In the genomic region with DNA sequence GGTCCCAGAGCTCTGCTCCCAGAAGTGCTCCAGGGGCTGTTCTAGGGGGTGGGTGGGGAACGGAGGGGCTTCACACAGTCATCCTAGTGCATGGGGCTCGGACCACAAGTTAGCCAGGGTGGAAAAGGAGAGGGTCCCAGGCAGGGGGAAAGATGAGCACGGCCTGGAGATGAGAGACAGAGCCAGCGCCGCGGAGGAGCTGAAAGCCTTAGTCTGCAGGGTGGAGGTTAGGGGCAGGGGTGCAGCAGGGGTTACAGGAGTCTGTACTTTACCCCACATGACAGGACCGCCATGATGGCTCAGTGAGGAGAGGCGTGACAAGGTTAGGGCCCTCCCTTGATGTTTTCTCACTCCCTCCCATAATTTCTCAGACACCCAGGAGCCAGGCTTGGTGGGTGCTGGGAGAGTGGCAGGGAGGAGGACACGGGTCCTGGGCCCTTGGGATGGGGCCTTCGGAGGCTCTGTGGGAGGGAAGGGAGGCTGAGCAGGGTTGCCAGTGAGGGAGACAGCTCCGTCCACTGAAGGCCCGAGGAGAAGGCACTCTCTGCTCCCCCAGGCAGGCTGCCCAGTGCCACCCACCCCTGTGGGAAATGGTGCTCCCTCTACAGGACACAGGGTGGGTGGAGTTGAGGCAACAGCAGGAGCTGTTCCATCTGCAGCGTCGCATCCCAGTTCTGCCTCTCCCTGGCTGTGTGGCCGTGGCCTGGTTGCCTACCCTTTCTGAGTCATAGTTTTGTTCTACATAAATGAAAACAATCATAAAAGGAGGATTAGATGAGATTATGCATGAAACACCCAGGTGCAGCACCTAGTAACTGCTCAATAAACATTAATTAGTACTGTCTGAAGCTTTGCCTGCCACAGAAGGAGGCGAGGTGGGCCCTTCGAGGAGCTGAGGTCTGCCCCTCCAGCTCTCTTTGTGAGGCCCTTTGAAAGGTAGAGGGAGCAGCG, we compare ENCODE assay signal across 18 cellular contexts.
DNase-seq lines count a peak whose midpoint lies in the region; TF ChIP-seq lines count a peak whose summit lies in the region.
"Had no signal": no experiment of that assay in that cellular context is flagged by ENCODE, and none has a peak within 500 bp of the region (broad histone marks: within the 10 kb centered on the region; RNA-seq: fewer than 3 reads in every experiment).

No MANE protein-coding gene starts in this region.

- H3F3A ChIP-seq in SK-N-SH (replicated peaks; ENCODE audit: insufficient read depth) = no peaks in the 10 kb centered on the region

- no peaks in the 10 kb centered on the region for H3K9me2 ChIP-seq in SK-N-SH
- no peaks in the 10 kb centered on the region for H3K9me2 ChIP-seq in hepatocyte (replicated peaks; ENCODE audit: insufficient read depth)

- no peaks in the 10 kb centered on the region for H3K9me3 ChIP-seq in SK-N-SH
- H3K9me3 ChIP-seq in hepatocyte (ENCODE audit: low read depth) = no peaks in the 10 kb centered on the region
- H3K9me3 ChIP-seq: ascending aorta, heart left ventricle, lower lobe of right lung, SJCRH30 had no signal

- H3K4me2 ChIP-seq in SK-N-SH (no peak overlapping the region), hepatocyte (no peak overlapping the region)

- TF ChIP-seq CTCF in 22Rv1 (IDR thresholded peaks at IDR 0.05) = peak; percentile 19; the same call in 1 of the 2 replicates
- TF ChIP-seq CTCF in SK-N-SH (IDR thresholded peaks at IDR 0.05) = peak; percentile 30
- TF ChIP-seq CTCF in hepatocyte (IDR thresholded peaks at IDR 0.05; ENCODE audit: poor library complexity) = peak; percentile 20
- TF ChIP-seq CTCF in GM13977 (IDR thresholded peaks at IDR 0.05; ENCODE audit: extremely low read depth, insufficient read depth, missing control alignments) = no peak

- no peak overlapping the region for H3K4me3 ChIP-seq in SK-N-SH (ENCODE audit: low read depth in 2 of 2, low read length in 1 of 2)
- H3K4me3 ChIP-seq in hepatocyte = no peak overlapping the region
- H3K4me3 ChIP-seq: ascending aorta, heart left ventricle, lower lobe of right lung, SJCRH30 had no signal

- H2AFZ ChIP-seq in SK-N-SH (ENCODE audit: low read depth) (0 out of 2 replicates have a peak overlapping the region, but pooled peaks have one; percentile 86), hepatocyte (no peak overlapping the region)
- H2AFZ ChIP-seq: parathyroid adenoma had no signal

- no peak for TF ChIP-seq RAD21 in SK-N-SH (IDR thresholded peaks at IDR 0.05; ENCODE audit: low read length)

- H3K4me1 ChIP-seq in SK-N-SH (ENCODE audit: control insufficient read depth in 1 of 2, insufficient read depth in 2 of 2, low read depth in 1 of 2, low read length in 1 of 2) (peaks cover 8 to 61% of the 10 kb centered on the region in 2 experiments; a peak in 3 of 4 replicates), hepatocyte (ENCODE audit: insufficient read depth) (peaks cover 21% of the 10 kb centered on the region)
- H3K4me1 ChIP-seq: ascending aorta, lower lobe of right lung, parathyroid adenoma had no signal

- H4K20me1 ChIP-seq in SK-N-SH (ENCODE audit: insufficient read depth) (no peaks in the 10 kb centered on the region), hepatocyte (ENCODE audit: insufficient read depth, poor library complexity, severe bottlenecking) (no peaks in the 10 kb centered on the region)

- CTCF ChIA-PET in SK-N-SH (lab: Yijun Ruan, JAX) = interaction anchor here (0.8 to 3.1 kb wide), 18 partner anchors 12 to 177 kb away, joined by 3 to 26 read pairs (median 4); a partner anchor contains a TSS

- H3K36me3 ChIP-seq in SK-N-SH (replicated peaks in 1 of 2; ENCODE audit: control insufficient read depth in 1 of 2, insufficient read depth in 2 of 2, low read length in 1 of 2) (no peaks in the 10 kb centered on the region), hepatocyte (replicated peaks; ENCODE audit: insufficient read depth, low read depth) (no peaks in the 10 kb centered on the region)
- H3K36me3 ChIP-seq: ascending aorta, heart left ventricle, lower lobe of right lung, SJCRH30 had no signal

- no peak for TF ChIP-seq EP300 in SK-N-SH (IDR thresholded peaks at IDR 0.05; ENCODE audit: borderline replicate concordance in 1 of 2, low read depth in 1 of 2, low read length in 1 of 2)

- POLR2A ChIA-PET in SK-N-SH (lab: Yijun Ruan, JAX) = interaction anchor here (0.6 to 3.1 kb wide), 7 partner anchors 12 to 127 kb away, joined by 3 to 15 read pairs (median 3); a partner anchor contains a TSS

- WGBS in SK-N-SH (ENCODE audit: low lambda C conversion rate) = 89% methylated on average over 17 of the region's 18 CpGs
- WGBS in hepatocyte (ENCODE audit: low lambda C conversion rate, missing lambda C conversion rate) = 75% methylated on average over 13 of the region's 18 CpGs

- H3K27me3 ChIP-seq in SK-N-SH (ENCODE audit: insufficient read depth) (no peaks in the 10 kb centered on the region), hepatocyte (no peaks in the 10 kb centered on the region)
- H3K27me3 ChIP-seq: ascending aorta, heart left ventricle, SJCRH30 had no signal

- in situ Hi-C loops in GM13977 (cut with MboI; ENCODE audit: low pct_unique_long_range_greater_than_20kb, low sequenced_read_pairs, unreplicated experiment) = loop anchor here (25.0 kb wide), 1 partner anchor 238 kb away; no protein-coding TSS in a partner anchor

- no peak overlapping the region for H3K9ac ChIP-seq in SK-N-SH
- H3K9ac ChIP-seq: parathyroid adenoma had no signal

- H3K79me2 ChIP-seq in SK-N-SH (ENCODE audit: insufficient read depth) (no peaks in the 10 kb centered on the region), hepatocyte (no peaks in the 10 kb centered on the region)
- H3K79me2 ChIP-seq: parathyroid adenoma had no signal

- peak; percentile 26 for DNase-seq in ELR (ENCODE audit: low read depth)
- peak; percentile 59 for DNase-seq in SK-N-SH
- no peak for DNase-seq in hepatocyte (ENCODE audit: low spot score)
- no peak for DNase-seq in stimulated activated naive CD4-positive, alpha-beta T cell treated with Interleukin-2 at 50 U/mL for 16 hours (lab: John Stamatoyannopoulos, UW)
- DNase-seq in NOMO-1 treated with dmso at 0.1 percent for 144 hours (lab: John Stamatoyannopoulos, UW; ENCODE audit: unreplicated experiment) = no peak
- no peak for DNase-seq in cerebellar nuclear complex (lab: John Stamatoyannopoulos, UW)
- DNase-seq in GM13977 (ENCODE audit: low spot score) = no peak
- DNase-seq: activated CD4-positive, CD25-positive, alpha-beta regulatory T cell; activated T-cell treated with anti-CD3 and anti-CD28 coated beads, Interleukin-2, amount 50 U/mL, for 1 hour; lower lobe of right lung; NCI-H1048; NCI-H510A treated with DMSO at 0.1 percent for 48 hours; SJCRH30; stimulated activated CD4-positive, alpha-beta T cell treated with anti-CD3 and anti-CD28 coated beads, Interleukin-4, amount 100 ng/mL, for 4 hours had no signal

- no peak overlapping the region for H3K27ac ChIP-seq in 22Rv1
- H3K27ac ChIP-seq in SK-N-SH (ENCODE audit: low read depth in 2 of 2, low read length in 1 of 2) = peak overlapping the region in 1 of 2 experiments; percentile 99; a peak in 2 of 4 replicates
- H3K27ac ChIP-seq in hepatocyte = peak overlapping the region; percentile 73
- H3K27ac ChIP-seq: ascending aorta, heart left ventricle, lower lobe of right lung, parathyroid adenoma, SJCRH30 had no signal

TF ChIP-seq in SK-N-SH, 30 proteins besides CTCF, POLR2A, EP300 and RAD21 (continues in another document):
- no peak for TF ChIP-seq ELF1 (IDR thresholded peaks at IDR 0.05)
- TF ChIP-seq YY1 (IDR thresholded peaks at IDR 0.05; ENCODE audit: low read depth) = no peak
- TF ChIP-seq TCF12 (IDR thresholded peaks at IDR 0.05) = no peak
- TF ChIP-seq EZH2phosphoT487 (IDR thresholded peaks at IDR 0.05; ENCODE audit: borderline replicate concordance, low read depth) = no peak
- TF ChIP-seq GATA2 (CRISPR knock-in tag; IDR thresholded peaks at IDR 0.05) = no peak
- TF ChIP-seq SIN3A (IDR thresholded peaks at IDR 0.05; ENCODE audit: borderline replicate concordance, low read depth, low read length) = no peak
- no peak for TF ChIP-seq FOXJ3 (CRISPR knock-in tag; IDR thresholded peaks at IDR 0.05)
- TF ChIP-seq, protein P1, sequence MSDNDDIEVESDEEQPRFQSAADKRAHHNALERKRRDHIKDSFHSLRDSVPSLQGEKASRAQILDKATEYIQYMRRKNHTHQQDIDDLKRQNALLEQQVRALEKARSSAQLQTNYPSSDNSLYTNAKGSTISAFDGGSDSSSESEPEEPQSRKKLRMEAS (IDR thresholded peaks at IDR 0.05; ENCODE audit: low read depth) = no peak
- no peak for TF ChIP-seq NFIC (IDR thresholded peaks at IDR 0.05; ENCODE audit: borderline replicate concordance)
- TF ChIP-seq, protein P2, sequence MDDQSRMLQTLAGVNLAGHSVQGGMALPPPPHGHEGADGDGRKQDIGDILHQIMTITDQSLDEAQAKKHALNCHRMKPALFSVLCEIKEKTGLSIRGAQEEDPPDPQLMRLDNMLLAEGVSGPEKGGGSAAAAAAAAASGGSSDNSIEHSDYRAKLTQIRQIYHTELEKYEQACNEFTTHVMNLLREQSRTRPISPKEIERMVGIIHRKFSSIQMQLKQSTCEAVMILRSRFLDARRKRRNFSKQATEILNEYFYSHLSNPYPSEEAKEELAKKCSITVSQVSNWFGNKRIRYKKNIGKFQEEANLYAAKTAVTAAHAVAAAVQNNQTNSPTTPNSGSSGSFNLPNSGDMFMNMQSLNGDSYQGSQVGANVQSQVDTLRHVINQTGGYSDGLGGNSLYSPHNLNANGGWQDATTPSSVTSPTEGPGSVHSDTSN (IDR thresholded peaks at IDR 0.05) = no peak
- TF ChIP-seq TAF1 (IDR thresholded peaks at IDR 0.05; ENCODE audit: borderline replicate concordance, low read depth, low read length) = no peak
- TF ChIP-seq TEAD4 (IDR thresholded peaks at IDR 0.05; ENCODE audit: borderline replicate concordance, insufficient read depth) = no peak
- no peak for TF ChIP-seq JUND (IDR thresholded peaks at IDR 0.05)
- TF ChIP-seq, protein P3, sequence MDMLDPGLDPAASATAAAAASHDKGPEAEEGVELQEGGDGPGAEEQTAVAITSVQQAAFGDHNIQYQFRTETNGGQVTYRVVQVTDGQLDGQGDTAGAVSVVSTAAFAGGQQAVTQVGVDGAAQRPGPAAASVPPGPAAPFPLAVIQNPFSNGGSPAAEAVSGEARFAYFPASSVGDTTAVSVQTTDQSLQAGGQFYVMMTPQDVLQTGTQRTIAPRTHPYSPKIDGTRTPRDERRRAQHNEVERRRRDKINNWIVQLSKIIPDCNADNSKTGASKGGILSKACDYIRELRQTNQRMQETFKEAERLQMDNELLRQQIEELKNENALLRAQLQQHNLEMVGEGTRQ (IDR thresholded peaks at IDR 0.05; ENCODE audit: borderline replicate concordance, low read depth, low read length) = no peak
- TF ChIP-seq, protein P4, sequence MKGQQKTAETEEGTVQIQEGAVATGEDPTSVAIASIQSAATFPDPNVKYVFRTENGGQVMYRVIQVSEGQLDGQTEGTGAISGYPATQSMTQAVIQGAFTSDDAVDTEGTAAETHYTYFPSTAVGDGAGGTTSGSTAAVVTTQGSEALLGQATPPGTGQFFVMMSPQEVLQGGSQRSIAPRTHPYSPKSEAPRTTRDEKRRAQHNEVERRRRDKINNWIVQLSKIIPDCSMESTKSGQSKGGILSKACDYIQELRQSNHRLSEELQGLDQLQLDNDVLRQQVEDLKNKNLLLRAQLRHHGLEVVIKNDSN (IDR thresholded peaks at IDR 0.05; ENCODE audit: borderline replicate concordance, low read depth) = no peak

Comparison
In these comparisons a context has a peak if more than half of its experiments do, and no peak if none do; other contexts are left out.
1. DNase-seq: peak in ELR (single experiment) and SK-N-SH (single experiment); none in hepatocyte (single experiment), stimulated activated naive CD4-positive, alpha-beta T cell treated with Interleukin-2 at 50 U/mL for 16 hours (single experiment), NOMO-1 treated with dmso at 0.1 percent for 144 hours (single experiment), cerebellar nuclear complex (0 of 2) and GM13977 (single experiment).